ENCODE assay signal across 8 cellular contexts in the genomic region with DNA sequence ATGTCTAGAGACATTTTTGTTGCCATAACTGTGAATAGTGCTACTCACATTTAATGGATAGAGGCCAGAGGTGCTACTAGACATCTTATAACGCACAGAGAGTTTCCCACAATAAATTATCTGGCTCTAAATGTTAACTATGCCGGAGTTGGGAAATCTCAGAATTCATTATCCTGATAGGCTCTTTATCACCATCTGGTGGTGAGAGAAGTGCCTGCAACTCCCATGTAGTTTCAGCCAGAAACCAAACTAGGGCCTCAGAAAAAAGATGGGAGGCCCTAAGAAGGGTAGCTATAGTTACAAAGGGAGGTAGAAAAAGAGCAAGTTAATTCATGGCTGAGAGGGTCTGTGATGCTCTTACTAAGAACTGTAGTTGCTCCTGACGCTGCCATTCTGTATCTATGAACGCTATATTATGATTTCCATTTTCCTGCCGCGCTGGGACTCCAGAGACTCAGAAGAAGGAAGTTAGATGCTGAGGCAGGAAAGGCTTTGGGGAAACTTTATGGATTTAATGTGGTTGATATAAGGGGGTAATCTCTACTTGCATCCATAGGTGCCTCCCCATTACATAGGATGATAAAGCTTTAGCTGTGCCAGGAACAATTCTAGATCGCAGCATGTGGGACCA. TPM values are rescaled to one million over a fixed set of nuclear protein-coding genes. Genes with fewer than 3 reads are reported as not detected.
DNase-seq lines count a peak whose midpoint lies in the region; ATAC-seq and TF ChIP-seq lines count a peak whose summit lies in the region.

No MANE protein-coding gene starts in this region.

- H3K27ac Mint-ChIP-seq in activated naive CD4-positive, alpha-beta T cell treated with anti-CD3 and anti-CD28 coated beads, Interleukin-2, amount 50 U/mL, for 72 hours: no peak overlapping the region

- ATAC-seq in HG02571 (IDR thresholded peaks at IDR 0.05; ENCODE audit: unreplicated experiment): peak; percentile 63
- peak; percentile 50 to 53 for ATAC-seq in activated naive CD4-positive, alpha-beta T cell treated with anti-CD3 and anti-CD28 coated beads, Interleukin-2, amount 50 U/mL, for 72 hours

- no peaks in the 10 kb centered on the region for H3K36me3 ChIP-seq in OCI-LY1 (ENCODE audit: insufficient read depth, low read length)
- no peaks in the 10 kb centered on the region for H3K36me3 ChIP-seq in cardiac muscle cell

- H4K20me1 ChIP-seq in OCI-LY1 (ENCODE audit: insufficient read depth, low read length): no peaks in the 10 kb centered on the region

- DNase-seq in NCI-H2029 treated with DMSO at 0.1 percent for 48 hours (lab: John Stamatoyannopoulos, UW) (peak; percentile 11), NCI-H2029 (lab: John Stamatoyannopoulos, UW) (no peak), cardiac muscle cell (ENCODE audit: low read depth in 1 of 2, low spot score in 1 of 2) (peak; percentile 69 to 75), renal cortical epithelial cell (ENCODE audit: low read depth) (peak; percentile 53), posterior vena cava (ENCODE audit: low spot score) (no peak)
- peak in 1 of 2 donors; percentile 42 for DNase-seq in activated naive CD4-positive, alpha-beta T cell treated with anti-CD3 and anti-CD28 coated beads, Interleukin-2, amount 50 U/mL, for 72 hours (ENCODE audit: low spot score in 2 of 2)

- no peaks in the 10 kb centered on the region for H3K4me1 ChIP-seq in OCI-LY1 (ENCODE audit: insufficient read depth, low read length, severe bottlenecking)
- H3K4me1 ChIP-seq in cardiac muscle cell (ENCODE audit: low read depth): no peaks in the 10 kb centered on the region

- no peaks in the 10 kb centered on the region for H3K9me2 ChIP-seq in OCI-LY1 (ENCODE audit: low read depth, low read length)

- peak; percentile 89 for TF ChIP-seq CTCF in OCI-LY1 (IDR thresholded peaks at IDR 0.05; ENCODE audit: low read length)
- peak; percentile 93 for TF ChIP-seq CTCF in cardiac muscle cell (IDR thresholded peaks at IDR 0.05; ENCODE audit: low read depth, low read length)

- no peak overlapping the region for H3K4me2 ChIP-seq in OCI-LY1 (ENCODE audit: low read length)

- H3K79me2 ChIP-seq in OCI-LY1 (ENCODE audit: insufficient read depth, low read length): no peaks in the 10 kb centered on the region

- H3K36me3 Mint-ChIP-seq in activated naive CD4-positive, alpha-beta T cell treated with anti-CD3 and anti-CD28 coated beads, Interleukin-2, amount 50 U/mL, for 72 hours: no peaks in the 10 kb centered on the region

- no peaks in the 10 kb centered on the region for H3K27me3 ChIP-seq in OCI-LY1 (ENCODE audit: insufficient read depth, low read length)
- H3K27me3 ChIP-seq in cardiac muscle cell: no peaks in the 10 kb centered on the region

- intact Hi-C loops in posterior vena cava (cut with DNase I): no loop called here

- no peaks in the 10 kb centered on the region for H3K9me3 Mint-ChIP-seq in activated naive CD4-positive, alpha-beta T cell treated with anti-CD3 and anti-CD28 coated beads, Interleukin-2, amount 50 U/mL, for 72 hours

- H3K4me3 ChIP-seq in OCI-LY1 (ENCODE audit: low read depth, low read length, poor library complexity, severe bottlenecking) (no peak overlapping the region), cardiac muscle cell (no peak overlapping the region)

- no peak overlapping the region for H2AFZ ChIP-seq in OCI-LY1 (ENCODE audit: low read length)

- no peak overlapping the region for H3K9ac ChIP-seq in OCI-LY1 (ENCODE audit: low read length)

- H3F3A ChIP-seq in OCI-LY1 (ENCODE audit: insufficient read depth, low read length): no peaks in the 10 kb centered on the region

- H3K27ac ChIP-seq in OCI-LY1 (ENCODE audit: low read depth, low read length, poor library complexity, severe bottlenecking) (no peak overlapping the region), cardiac muscle cell (no peak overlapping the region)

- no peaks in the 10 kb centered on the region for H3K9me3 ChIP-seq in OCI-LY1 (ENCODE audit: low read length)
- H3K9me3 ChIP-seq in cardiac muscle cell (ENCODE audit: low read depth): no peaks in the 10 kb centered on the region

RNA-seq across cellular contexts. Expression of a gene that starts 22.9 kb away (rescaled TPM):
- 100 to 1,000 TPM in 1 of 2 donors, 10 to 100 TPM in 1; 92.4 to 104 TPM for total RNA-seq in activated naive CD4-positive, alpha-beta T cell treated with anti-CD3 and anti-CD28 coated beads, Interleukin-2, amount 50 U/mL, for 72 hours
- total RNA-seq in cardiac muscle cell: 52.1 and 100 TPM in 2 replicates
- 62.1 and 108 TPM in 2 replicates for polyA plus RNA-seq in cardiac muscle cell
- total RNA-seq in renal cortical epithelial cell: 27.2 and 49.8 TPM in 2 replicates
- 10 to 100 TPM; 25.6 to 28.2 TPM for total RNA-seq in posterior vena cava

RNA-seq across cellular contexts. Expression of a gene that starts 50.4 kb away (rescaled TPM):
- 1 to 10 TPM in 1 of 2 donors, under 1 TPM in 1; 0.82 to 2.1 TPM for total RNA-seq in activated naive CD4-positive, alpha-beta T cell treated with anti-CD3 and anti-CD28 coated beads, Interleukin-2, amount 50 U/mL, for 72 hours
- total RNA-seq in cardiac muscle cell (45.8 and 60.2 TPM in 2 replicates), renal cortical epithelial cell (under 0.01 and 1.3 TPM in 2 replicates), posterior vena cava (10 to 100 TPM; 28.9 to 42.3 TPM)
- polyA plus RNA-seq in cardiac muscle cell: 16.0 and 19.8 TPM in 2 replicates

Comparison
In these comparisons a context has a peak if more than half of its experiments do, and no peak if none do; other contexts are left out.
1. DNase-seq: peak in NCI-H2029 treated with DMSO at 0.1 percent for 48 hours (single experiment), cardiac muscle cell (2 of 2) and renal cortical epithelial cell (single experiment); none in NCI-H2029 (single experiment) and posterior vena cava (single experiment).
2. RNA of a gene that starts 50.4 kb away (total RNA-seq): 45.8 to 60.2 TPM in cardiac muscle cell and 28.9 to 42.3 TPM in posterior vena cava; 0.82 to 2.1 TPM in activated naive CD4-positive, alpha-beta T cell treated with anti-CD3 and anti-CD28 coated beads, Interleukin-2, amount 50 U/mL, for 72 hours and under 0.01 to 1.3 TPM in renal cortical epithelial cell; every median in the first group is over 4 times any median in the second.